ENCODE assay signal across 1 cellular context in the genomic region with DNA sequence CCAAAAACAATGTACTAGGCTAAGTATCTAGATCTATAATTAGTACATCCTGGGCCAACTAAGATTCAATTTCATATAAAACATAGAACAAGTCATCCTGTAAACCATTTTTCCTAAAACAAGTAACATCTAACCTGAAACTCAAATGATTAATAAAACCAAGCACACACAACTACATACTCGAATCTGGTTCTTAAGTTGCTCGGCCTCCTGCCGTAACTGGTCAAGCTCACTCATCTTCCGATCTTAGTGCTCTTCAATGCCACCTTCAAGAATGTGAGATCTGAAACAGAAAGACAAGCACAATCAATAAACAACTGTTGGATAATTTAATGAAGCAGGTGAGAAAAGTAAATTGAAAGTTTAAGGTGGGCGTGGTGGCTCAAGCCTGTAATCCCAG.
TF ChIP-seq lines count a peak whose summit lies in the region.

No MANE protein-coding gene starts in this region.

TF ChIP-seq in SK-N-SH treated with all-trans-retinoic acid at 6 μM for 48 hours, 23 proteins besides CTCF, POLR2A, EP300 and RAD21 (continued from another document):
- no peak for TF ChIP-seq ZC3H10 (CRISPR knock-in tag; IDR thresholded peaks at IDR 0.05)
- TF ChIP-seq CSDC2 (CRISPR knock-in tag; IDR thresholded peaks at IDR 0.05), result no peak
- no peak for TF ChIP-seq ZFP3 (CRISPR knock-in tag; IDR thresholded peaks at IDR 0.05)
- TF ChIP-seq, protein P1, sequence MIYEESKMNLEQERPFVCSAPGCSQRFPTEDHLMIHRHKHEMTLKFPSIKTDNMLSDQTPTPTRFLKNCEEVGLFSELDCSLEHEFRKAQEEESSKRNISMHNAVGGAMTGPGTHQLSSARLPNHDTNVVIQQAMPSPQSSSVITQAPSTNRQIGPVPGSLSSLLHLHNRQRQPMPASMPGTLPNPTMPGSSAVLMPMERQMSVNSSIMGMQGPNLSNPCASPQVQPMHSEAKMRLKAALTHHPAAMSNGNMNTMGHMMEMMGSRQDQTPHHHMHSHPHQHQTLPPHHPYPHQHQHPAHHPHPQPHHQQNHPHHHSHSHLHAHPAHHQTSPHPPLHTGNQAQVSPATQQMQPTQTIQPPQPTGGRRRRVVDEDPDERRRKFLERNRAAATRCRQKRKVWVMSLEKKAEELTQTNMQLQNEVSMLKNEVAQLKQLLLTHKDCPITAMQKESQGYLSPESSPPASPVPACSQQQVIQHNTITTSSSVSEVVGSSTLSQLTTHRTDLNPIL (CRISPR knock-in tag; IDR thresholded peaks at IDR 0.05; ENCODE audit: low read depth), result no peak
- TF ChIP-seq ZFP30 (CRISPR knock-in tag; IDR thresholded peaks at IDR 0.05), result no peak
- TF ChIP-seq RARB (CRISPR knock-in tag; IDR thresholded peaks at IDR 0.05), result no peak
